In the genomic region with DNA sequence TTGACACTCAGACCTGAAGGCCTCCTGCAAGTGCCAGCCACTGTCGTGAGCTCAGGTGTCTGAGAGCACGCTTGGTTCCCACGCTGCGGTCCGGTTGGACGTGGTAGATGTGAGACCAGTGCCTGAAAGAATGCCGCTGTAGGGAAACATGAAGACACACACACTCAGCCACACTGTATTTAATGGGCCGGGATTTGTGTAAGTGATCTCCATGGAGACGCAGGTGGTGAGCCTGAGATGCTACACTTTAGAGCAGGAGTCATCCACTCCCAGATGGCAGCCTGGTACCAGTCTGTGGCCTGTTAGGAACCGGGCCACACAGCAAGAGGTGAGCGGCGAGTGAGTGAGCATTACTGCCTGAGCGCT, we compare ENCODE assay signal across 21 cellular contexts.
"Had no signal": no experiment of that assay in that cellular context is flagged by ENCODE, and none has a peak within 500 bp of the region (broad histone marks: within the 10 kb centered on the region; RNA-seq: fewer than 3 reads in every experiment).

No MANE protein-coding gene starts in this region.

- H3K9me3 ChIP-seq: esophagus squamous epithelium, left lung, psoas muscle, spleen, testis, tibial artery had no signal

- ATAC-seq: effector memory CD8-positive, alpha-beta T cell; left lung; naive thymus-derived CD4-positive, alpha-beta T cell; psoas muscle; right cardiac atrium; stimulated activated naive CD8-positive, alpha-beta T cell treated with anti-CD3 and anti-CD28 coated beads, Interleukin-15, Interleukin-2, amounts not matched to agents 100 U/mL and 50 U/mL, for 24 hours had no signal

- H3K27me3 ChIP-seq: esophagus squamous epithelium, left lung, neural progenitor cell, spleen, testis, tibial artery had no signal

- H2AFZ ChIP-seq: neural progenitor cell had no signal

- H3K4me1 ChIP-seq: esophagus squamous epithelium, left lung, psoas muscle, testis, tibial artery had no signal

- H3K36me3 ChIP-seq: esophagus squamous epithelium, left lung, neural progenitor cell, spleen, tibial artery had no signal

- H3K4me3 ChIP-seq: esophagus squamous epithelium, left lung, neural progenitor cell, psoas muscle, skin epidermis, spleen, testis, tibial artery had no signal

- H3K27ac ChIP-seq: esophagus squamous epithelium, left lung, neural progenitor cell, psoas muscle, skin epidermis, spleen, testis, tibial artery had no signal

- DNase-seq: cortex of kidney; effector memory CD8-positive, alpha-beta T cell; erythroblast; esophagus squamous epithelium; foreskin melanocyte; left lung; mammary epithelial cell; mesendoderm; midbrain; naive thymus-derived CD4-positive, alpha-beta T cell; nucleus accumbens; psoas muscle; right cardiac atrium; spleen; stimulated activated CD4-positive, alpha-beta T cell treated with anti-CD3 and anti-CD28 coated beads, Interleukin-4, amount 100 ng/mL, for 4 hours; stimulated activated naive CD8-positive, alpha-beta T cell treated with anti-CD3 and anti-CD28 coated beads, Interleukin-15, Interleukin-2, amounts not matched to agents 100 U/mL and 50 U/mL, for 24 hours; substantia nigra; testis; tibial artery had no signal

- H3K9ac ChIP-seq: neural progenitor cell had no signal

- H3K4me2 ChIP-seq: neural progenitor cell had no signal
